Comparison of ENCODE assay signal across 12 cellular contexts in genomic region chr3:100875239-100875638, GRCh38.
DNase-seq lines count a peak whose midpoint lies in the region; ATAC-seq, FAIRE-seq and TF ChIP-seq lines count a peak whose summit lies in the region.
"Had no signal": no experiment of that assay in that cellular context is flagged by ENCODE, and none has a peak within 500 bp of the region (broad histone marks: within the 10 kb centered on the region; RNA-seq: fewer than 3 reads in every experiment).

No MANE protein-coding gene starts in this region.

- no peak for ATAC-seq in HG03025 (IDR thresholded peaks at IDR 0.05; ENCODE audit: low FRiP score, unreplicated experiment)
- ATAC-seq: activated T-cell treated with anti-CD3 and anti-CD28 coated beads, Interleukin-2, amount 50 U/mL, for 72 hours; stimulated activated effector memory CD8-positive, alpha-beta T cell treated with anti-CD3 and anti-CD28 coated beads, Interleukin-12 subunit alpha, Interleukin-12 subunit beta, amount 100 ng/mL, for 72 hours had no signal

- no peak for TF ChIP-seq CTCF in bronchial epithelial cell (IDR thresholded peaks at IDR 0.05; ENCODE audit: insufficient read depth, low read length, severe bottlenecking)

- no peaks in the 10 kb centered on the region for H3K36me3 ChIP-seq in bronchial epithelial cell (ENCODE audit: control insufficient read depth, insufficient read depth, low read length)

- DNase-seq in COR-L47 (lab: John Stamatoyannopoulos, UW) (peak; percentile 17), NCI-H1105 treated with DMSO at 0.1 percent for 48 hours (lab: John Stamatoyannopoulos, UW) (peak; percentile 86), bronchial epithelial cell (ENCODE audit: low read depth) (peak; percentile 82), myocyte (ENCODE audit: low read depth) (peak; percentile 46), NCI-H82 (lab: John Stamatoyannopoulos, UW) (no peak), iPS-NIHi11 (ENCODE audit: low spot score) (no peak)
- no peak for DNase-seq in activated naive CD4-positive, alpha-beta T cell (lab: John Stamatoyannopoulos, UW)
- DNase-seq: activated T-cell treated with anti-CD3 and anti-CD28 coated beads, Interleukin-2, amount 50 U/mL, for 72 hours; SHP77 had no signal

- peak; percentile 85 for FAIRE-seq in bronchial epithelial cell (lab: Jason Lieb, UNC)
- FAIRE-seq: GM19239 had no signal

- H3K4me3 ChIP-seq in bronchial epithelial cell (ENCODE audit: low read depth, low read length): no peak overlapping the region

- no peaks in the 10 kb centered on the region for H3K27me3 ChIP-seq in bronchial epithelial cell (ENCODE audit: control insufficient read depth, insufficient read depth, low read length)

Comparison
In these comparisons a context has a peak if more than half of its experiments do, and no peak if none do; other contexts are left out.
1. DNase-seq: peak in COR-L47 (single experiment), NCI-H1105 treated with DMSO at 0.1 percent for 48 hours (single experiment), bronchial epithelial cell (single experiment) and myocyte (single experiment); none in activated naive CD4-positive, alpha-beta T cell (0 of 4), NCI-H82 (single experiment) and iPS-NIHi11 (single experiment).